In the genomic region with DNA sequence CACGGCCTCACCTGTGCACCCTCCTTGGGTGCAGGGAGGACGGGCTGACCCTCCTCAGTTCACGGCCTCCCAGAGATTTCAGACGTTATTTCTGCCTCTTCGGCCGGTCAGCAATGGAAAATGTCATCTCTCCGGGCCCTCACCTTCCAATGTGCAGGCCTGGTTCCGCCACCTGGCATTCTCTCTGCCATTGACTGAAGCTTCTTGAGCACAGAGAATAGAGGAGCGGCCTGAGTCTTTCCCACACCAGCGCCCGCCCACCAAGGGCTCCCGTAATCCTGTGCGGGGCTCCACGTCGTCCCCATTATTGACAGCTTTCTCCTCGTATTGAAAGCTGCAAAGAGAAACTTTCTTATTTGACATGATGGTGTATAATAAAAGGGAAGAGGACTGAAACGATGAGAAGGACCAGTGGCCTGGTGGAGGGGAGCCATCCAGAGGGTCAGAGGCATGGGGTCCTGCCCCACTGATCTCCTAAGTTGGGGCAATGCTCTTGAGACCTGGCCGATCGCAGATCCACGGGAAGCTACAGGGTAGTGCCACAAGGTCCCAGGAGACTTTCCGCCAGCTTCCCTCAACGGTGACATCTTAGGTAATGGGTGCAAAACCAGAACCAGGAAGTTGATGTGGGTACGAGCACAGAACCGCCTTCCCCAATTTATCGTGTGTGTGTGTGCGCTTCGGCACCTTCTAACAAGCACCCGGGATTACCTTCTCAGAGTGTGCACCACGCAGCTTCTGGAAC, we compare ENCODE assay signal across 24 cellular contexts. TPM values are rescaled to one million over a fixed set of nuclear protein-coding genes. Genes with fewer than 3 reads are reported as not detected.
DNase-seq lines count a peak whose midpoint lies in the region; ATAC-seq lines count a peak whose summit lies in the region.
"Had no signal": no experiment of that assay in that cellular context is flagged by ENCODE, and none has a peak within 500 bp of the region (broad histone marks: within the 10 kb centered on the region; RNA-seq: fewer than 3 reads in every experiment).

No MANE protein-coding gene starts in this region.

- peak overlapping the region in 1 of 3 donors; percentile 86 for H3K27ac Mint-ChIP-seq in IgD-negative memory B cell
- H3K27ac Mint-ChIP-seq in naive B cell: peak overlapping the region in 4 of 6 donors; percentile 37 to 80 (median 76)
- peak overlapping the region; percentile 66 for H3K27ac Mint-ChIP-seq in stimulated activated naive B cell treated with anti-CD40 and anti-IgM and Interleukin-4, amounts not matched to agents 10 μg/mL and 1 μg/mL and 100 μg/mL, for 72 hours
- no peak overlapping the region for H3K27ac Mint-ChIP-seq in stimulated activated naive CD8-positive, alpha-beta T cell treated with anti-CD3 and anti-CD28 coated beads, Interleukin-15, amount 100 ng/mL, for 72 hours
- H3K27ac Mint-ChIP-seq: activated CD4-positive, alpha-beta memory T cell treated with anti-CD3 and anti-CD28 coated beads, Interleukin-2, amount 10 ng/mL, durations not matched to agents 7 days and 5 days; activated naive CD8-positive, alpha-beta T cell; CD4-positive, CD25-positive, alpha-beta regulatory T cell; effector memory CD8-positive, alpha-beta T cell; nephron; type B pancreatic cell had no signal

- H3K9me3 Mint-ChIP-seq in IgD-negative memory B cell: no peaks in the 10 kb centered on the region
- peaks cover 0 to 6% (median 2%) of the 10 kb centered on the region in 7 donors for H3K9me3 Mint-ChIP-seq in naive B cell
- peaks cover 5 to 7% of the 10 kb centered on the region in 2 donors for H3K9me3 Mint-ChIP-seq in stimulated activated naive B cell treated with anti-CD40 and anti-IgM and Interleukin-4, amounts not matched to agents 10 μg/mL and 1 μg/mL and 100 μg/mL, for 72 hours
- peaks cover 6 to 8% of the 10 kb centered on the region in 2 donors for H3K9me3 Mint-ChIP-seq in stimulated activated naive CD8-positive, alpha-beta T cell treated with anti-CD3 and anti-CD28 coated beads, Interleukin-15, amount 100 ng/mL, for 72 hours
- H3K9me3 Mint-ChIP-seq: activated CD4-positive, alpha-beta memory T cell treated with anti-CD3 and anti-CD28 coated beads, Interleukin-2, amount 10 ng/mL, durations not matched to agents 7 days and 5 days; CD4-positive, CD25-positive, alpha-beta regulatory T cell; type B pancreatic cell had no signal

- H3K4me1 Mint-ChIP-seq in IgD-negative memory B cell: peaks cover 6 to 8% (median 6%) of the 10 kb centered on the region in 3 donors
- peaks cover 4 to 12% (median 8%) of the 10 kb centered on the region in 3 donors for H3K4me1 Mint-ChIP-seq in naive B cell
- H3K4me1 Mint-ChIP-seq in stimulated activated naive B cell treated with anti-CD40 and anti-IgM and Interleukin-4, amounts not matched to agents 10 μg/mL and 1 μg/mL and 100 μg/mL, for 72 hours: peaks cover 0 to 9% of the 10 kb centered on the region in 2 donors
- no peaks in the 10 kb centered on the region for H3K4me1 Mint-ChIP-seq in stimulated activated naive CD8-positive, alpha-beta T cell treated with anti-CD3 and anti-CD28 coated beads, Interleukin-15, amount 100 ng/mL, for 72 hours
- H3K4me1 Mint-ChIP-seq: activated CD4-positive, alpha-beta memory T cell treated with anti-CD3 and anti-CD28 coated beads, Interleukin-2, amount 10 ng/mL, durations not matched to agents 7 days and 5 days; CD4-positive, CD25-positive, alpha-beta regulatory T cell had no signal

- DNase-seq in germinal center (ENCODE audit: low spot score): peak; percentile 19
- no peak for DNase-seq in naive B cell
- DNase-seq in stimulated activated naive B cell treated with anti-CD40 and anti-IgM and Interleukin-4, amounts not matched to agents 10 μg/mL and 1 μg/mL and 100 μg/mL, for 72 hours: no peak
- no peak for DNase-seq in islet precursor cell
- no peak for DNase-seq in retina
- DNase-seq in stimulated activated naive CD8-positive, alpha-beta T cell treated with anti-CD3 and anti-CD28 coated beads, Interleukin-15, amount 100 ng/mL, for 72 hours: no peak
- DNase-seq: activated CD4-positive, alpha-beta memory T cell treated with anti-CD3 and anti-CD28 coated beads, Interleukin-2, amount 10 ng/mL, durations not matched to agents 7 days and 5 days; activated CD4-positive, alpha-beta T cell treated with anti-CD3 and anti-CD28 coated beads for 1 hour; activated effector memory CD4-positive, alpha-beta T cell treated with Interleukin-2 at 50 U/mL for 16 hours; CD4-positive, CD25-positive, alpha-beta regulatory T cell; cortex of kidney; effector memory CD8-positive, alpha-beta T cell; foreskin fibroblast; NCI-H1105 treated with DMSO at 0.1 percent for 48 hours; NCI-H1930; NCI-H2227 treated with DMSO at 0.1 percent for 48 hours; NCI-H69 had no signal

- peak in 1 of 2 donors; percentile 27 for ATAC-seq in naive B cell (ENCODE audit: low read depth in 2 of 2)
- ATAC-seq in stimulated activated naive B cell treated with anti-CD40 and anti-IgM and Interleukin-4, amounts not matched to agents 10 μg/mL and 1 μg/mL and 100 μg/mL, for 72 hours (replicated peaks): no peak
- ATAC-seq in stimulated activated naive CD8-positive, alpha-beta T cell treated with anti-CD3 and anti-CD28 coated beads, Interleukin-15, amount 100 ng/mL, for 72 hours: no peak
- ATAC-seq: effector memory CD8-positive, alpha-beta T cell; esophagus mucosa; HCT116; left lobe of liver had no signal

- no peaks in the 10 kb centered on the region for H3K36me3 Mint-ChIP-seq in IgD-negative memory B cell
- H3K36me3 Mint-ChIP-seq in naive B cell: no peaks in the 10 kb centered on the region
- no peaks in the 10 kb centered on the region for H3K36me3 Mint-ChIP-seq in stimulated activated naive B cell treated with anti-CD40 and anti-IgM and Interleukin-4, amounts not matched to agents 10 μg/mL and 1 μg/mL and 100 μg/mL, for 72 hours
- H3K36me3 Mint-ChIP-seq: activated naive CD8-positive, alpha-beta T cell; CD4-positive, CD25-positive, alpha-beta regulatory T cell; type B pancreatic cell had no signal

- H3K4me3 Mint-ChIP-seq in IgD-negative memory B cell: peak overlapping the region; percentile 5 to 80 (median 62)
- H3K4me3 Mint-ChIP-seq in naive B cell: peak overlapping the region in 3 of 8 donors; percentile 25 to 48 (median 25)
- no peak overlapping the region for H3K4me3 Mint-ChIP-seq in stimulated activated naive B cell treated with anti-CD40 and anti-IgM and Interleukin-4, amounts not matched to agents 10 μg/mL and 1 μg/mL and 100 μg/mL, for 72 hours
- H3K4me3 Mint-ChIP-seq in stimulated activated naive CD8-positive, alpha-beta T cell treated with anti-CD3 and anti-CD28 coated beads, Interleukin-15, amount 100 ng/mL, for 72 hours: no peak overlapping the region
- H3K4me3 Mint-ChIP-seq: activated CD4-positive, alpha-beta memory T cell treated with anti-CD3 and anti-CD28 coated beads, Interleukin-2, amount 10 ng/mL, durations not matched to agents 7 days and 5 days; activated naive CD8-positive, alpha-beta T cell; effector memory CD8-positive, alpha-beta T cell; nephron; type B pancreatic cell had no signal

- H3K27me3 Mint-ChIP-seq in IgD-negative memory B cell (peaks cover 1% of the 10 kb centered on the region), naive B cell (no peaks in the 10 kb centered on the region)
- H3K27me3 Mint-ChIP-seq in stimulated activated naive B cell treated with anti-CD40 and anti-IgM and Interleukin-4, amounts not matched to agents 10 μg/mL and 1 μg/mL and 100 μg/mL, for 72 hours: no peaks in the 10 kb centered on the region
- no peaks in the 10 kb centered on the region for H3K27me3 Mint-ChIP-seq in stimulated activated naive CD8-positive, alpha-beta T cell treated with anti-CD3 and anti-CD28 coated beads, Interleukin-15, amount 100 ng/mL, for 72 hours
- H3K27me3 Mint-ChIP-seq: activated CD4-positive, alpha-beta memory T cell treated with anti-CD3 and anti-CD28 coated beads, Interleukin-2, amount 10 ng/mL, durations not matched to agents 7 days and 5 days; activated naive CD8-positive, alpha-beta T cell; CD4-positive, CD25-positive, alpha-beta regulatory T cell; type B pancreatic cell had no signal

RNA-seq across cellular contexts. Expression of a gene that starts 20.6 kb away (rescaled TPM):
- polyA plus RNA-seq in IgD-negative memory B cell: not detected
- polyA plus RNA-seq in naive B cell (ENCODE audit: low read depth in 6 of 6): not detected
- polyA plus RNA-seq: CD4-positive, CD25-positive, alpha-beta regulatory T cell had no signal

Comparison
In these comparisons a context has a peak if more than half of its experiments do, and no peak if none do; other contexts are left out.
1. H3K27ac Mint-ChIP-seq: peak in naive B cell (4 of 6) and stimulated activated naive B cell treated with anti-CD40 and anti-IgM and Interleukin-4, amounts not matched to agents 10 μg/mL and 1 μg/mL and 100 μg/mL, for 72 hours (single experiment); none in stimulated activated naive CD8-positive, alpha-beta T cell treated with anti-CD3 and anti-CD28 coated beads, Interleukin-15, amount 100 ng/mL, for 72 hours (0 of 2).
2. H3K4me3 Mint-ChIP-seq: peak in IgD-negative memory B cell (4 of 4); none in stimulated activated naive B cell treated with anti-CD40 and anti-IgM and Interleukin-4, amounts not matched to agents 10 μg/mL and 1 μg/mL and 100 μg/mL, for 72 hours (0 of 2) and stimulated activated naive CD8-positive, alpha-beta T cell treated with anti-CD3 and anti-CD28 coated beads, Interleukin-15, amount 100 ng/mL, for 72 hours (0 of 2).